14 cellular contexts compared by ENCODE assay signal in the genomic region with DNA sequence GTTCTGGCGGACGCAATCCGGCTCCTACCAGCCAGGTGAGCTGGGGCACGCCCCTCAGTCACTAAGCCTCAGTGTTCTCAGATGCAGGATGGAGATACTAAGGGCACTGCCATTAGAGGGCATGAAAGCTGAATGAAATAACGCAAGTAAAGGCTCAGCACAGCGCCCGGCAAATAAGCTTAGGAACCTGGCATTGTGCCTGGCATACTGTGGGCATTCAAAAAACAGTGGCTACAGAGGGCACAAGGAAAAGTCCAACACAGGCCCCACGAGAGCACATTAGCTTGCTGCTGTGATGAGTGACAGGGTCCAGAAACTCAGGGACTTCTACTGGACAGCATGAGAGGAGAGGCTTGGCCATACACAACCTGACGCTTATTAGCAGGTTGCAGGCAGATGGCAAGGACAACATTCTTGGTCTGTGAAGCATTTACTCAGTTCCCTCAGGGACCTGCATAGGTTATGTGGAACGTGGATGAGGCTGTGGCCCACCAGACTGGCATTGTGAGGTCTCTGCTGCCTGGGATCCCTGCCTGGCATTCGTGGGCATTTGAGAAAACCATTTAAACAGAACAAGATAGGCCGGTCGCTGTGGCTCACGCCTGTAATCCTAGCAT. TPM values are rescaled to one million over a fixed set of nuclear protein-coding genes. Genes with fewer than 3 reads are reported as not detected.
DNase-seq lines count a peak whose midpoint lies in the region; ATAC-seq and TF ChIP-seq lines count a peak whose summit lies in the region.
"Had no signal": no experiment of that assay in that cellular context is flagged by ENCODE, and none has a peak within 500 bp of the region (broad histone marks: within the 10 kb centered on the region; RNA-seq: fewer than 3 reads in every experiment).

No MANE protein-coding gene starts in this region.

- H3K79me2 ChIP-seq in trophoblast cell (ENCODE audit: control insufficient read depth, insufficient read depth, low read length, poor library complexity) = peaks cover 7% of the 10 kb centered on the region

- H4K8ac ChIP-seq in trophoblast cell (ENCODE audit: low read depth, low read length) = no peak overlapping the region

- no peak overlapping the region for H4K12ac ChIP-seq in trophoblast cell (ENCODE audit: low read depth, low read length)

- H2AFZ ChIP-seq in trophoblast cell (ENCODE audit: insufficient read depth, low read length, poor library complexity) = no peak overlapping the region

- peak overlapping the region; percentile 22 for H3K27ac Mint-ChIP-seq in glutamatergic neuron (ENCODE audit: unreplicated experiment)

- ATAC-seq in Panc1 (no peak), GM18520 (IDR thresholded peaks at IDR 0.05; ENCODE audit: unreplicated experiment) (no peak), HG02623 (IDR thresholded peaks at IDR 0.05; ENCODE audit: unreplicated experiment) (no peak)

- H3K27me3 ChIP-seq in AG04450 (ENCODE audit: control insufficient read depth, insufficient read depth, low read length) (no peaks in the 10 kb centered on the region), Panc1 (ENCODE audit: control insufficient read depth, insufficient read depth, low read length) (no peaks in the 10 kb centered on the region), trophoblast cell (ENCODE audit: insufficient read depth, low read length) (no peaks in the 10 kb centered on the region)

- CTCF ChIA-PET in AG04450 (lab: Charles Lee) = interaction anchor here (0.6 to 2.7 kb wide), 5 partner anchors 27 to 168 kb away, joined by 3 to 21 read pairs (median 5); no protein-coding TSS in a partner anchor
- CTCF ChIA-PET in Panc1 (lab: Charles Lee) = interaction anchor here (0.6 kb wide), 1 partner anchor 73 kb away, joined by 3 read pairs; no protein-coding TSS in a partner anchor

- TF ChIP-seq CTCF in AG04450 (IDR thresholded peaks at IDR 0.05; ENCODE audit: low read depth, low read length) (no peak), Panc1 (IDR thresholded peaks at IDR 0.05) (no peak), glutamatergic neuron (IDR thresholded peaks at IDR 0.05; ENCODE audit: partially characterized antibody, unreplicated experiment) (no peak)

- no CpG with 5 or more reads among the region's 14 CpGs for WGBS in trophoblast cell (ENCODE audit: extremely low coverage, insufficient coverage, insufficient read length)

- no peak overlapping the region for H4K91ac ChIP-seq in trophoblast cell (ENCODE audit: low read depth, low read length)

- H3K36me3 ChIP-seq in Panc1 (ENCODE audit: control insufficient read depth, insufficient read depth, low read length) (no peaks in the 10 kb centered on the region), trophoblast cell (ENCODE audit: control insufficient read depth in 1 of 2, insufficient read depth in 2 of 2, low read length in 2 of 2) (peaks cover 16 to 22% of the 10 kb centered on the region in 2 experiments)

- H3K4me3 Mint-ChIP-seq in glutamatergic neuron (ENCODE audit: unreplicated experiment) = no peak overlapping the region
- H3K4me3 Mint-ChIP-seq: activated CD8-positive, alpha-beta T cell treated with anti-CD3 and anti-CD28 coated beads for 36 hours; naive thymus-derived CD8-positive, alpha-beta T cell had no signal

- H3K14ac ChIP-seq in trophoblast cell (ENCODE audit: low read length) = peak overlapping the region; percentile 29

- H3K4me3 ChIP-seq in AG04450 (ENCODE audit: low read depth, low read length) = no peak overlapping the region
- H3K4me3 ChIP-seq in Panc1 (ENCODE audit: low read depth in 2 of 2, low read length in 2 of 2) = no peak overlapping the region
- H3K4me3 ChIP-seq in trophoblast cell (ENCODE audit: low read depth, low read length) = no peak overlapping the region

- peaks cover 4% of the 10 kb centered on the region for H3K36me3 Mint-ChIP-seq in glutamatergic neuron (ENCODE audit: unreplicated experiment)

- H2BK12ac ChIP-seq in trophoblast cell (ENCODE audit: low read length) = peak overlapping the region; percentile 67

- in situ Hi-C loops in Panc1 (cut with HindIII; ENCODE audit: low pct_unique_long_range_greater_than_20kb, low sequenced_read_pairs) = no loop called here

- H3K27me3 Mint-ChIP-seq in glutamatergic neuron (ENCODE audit: unreplicated experiment) = peaks cover 5% of the 10 kb centered on the region
- H3K27me3 Mint-ChIP-seq: activated CD8-positive, alpha-beta T cell treated with anti-CD3 and anti-CD28 coated beads for 36 hours; naive thymus-derived CD8-positive, alpha-beta T cell had no signal

- peaks cover 5% of the 10 kb centered on the region for H3K4me1 Mint-ChIP-seq in glutamatergic neuron (ENCODE audit: low read depth, unreplicated experiment)

- no TSS peak for BruUV-seq in Panc1 (replicated peaks; lab: Mats Ljungman, UMichigan)

- no peak overlapping the region for H3K4ac ChIP-seq in trophoblast cell (ENCODE audit: low read depth, low read length)

- peak overlapping the region; percentile 39 for H3K27ac ChIP-seq in AG04450 (ENCODE audit: low read depth, low read length)
- peak overlapping the region; percentile 59; the same call in 1 of the 2 replicates for H3K27ac ChIP-seq in Panc1 (ENCODE audit: low read length)
- no peak overlapping the region for H3K27ac ChIP-seq in trophoblast cell (ENCODE audit: low read depth, low read length)

- H3K23ac ChIP-seq in trophoblast cell (ENCODE audit: low read length) = no peak overlapping the region

- no peak overlapping the region for H3K4me2 ChIP-seq in trophoblast cell (ENCODE audit: low read length)

- peak overlapping the region; percentile 9 for H3K18ac ChIP-seq in trophoblast cell (ENCODE audit: low read length)

- H3K9me3 Mint-ChIP-seq in glutamatergic neuron (ENCODE audit: unreplicated experiment) = no peaks in the 10 kb centered on the region
- H3K9me3 Mint-ChIP-seq: activated CD8-positive, alpha-beta T cell treated with anti-CD3 and anti-CD28 coated beads for 36 hours; naive thymus-derived CD8-positive, alpha-beta T cell had no signal

- no peak overlapping the region for H2BK5ac ChIP-seq in trophoblast cell (ENCODE audit: low read depth, low read length, poor library complexity)

- no peak overlapping the region for H3K9ac ChIP-seq in trophoblast cell (ENCODE audit: low read length)

- peaks cover 52% of the 10 kb centered on the region for H3K4me1 ChIP-seq in Panc1 (ENCODE audit: control insufficient read depth, insufficient read depth, low read length)
- peaks cover 25 to 37% of the 10 kb centered on the region in 2 experiments for H3K4me1 ChIP-seq in trophoblast cell (ENCODE audit: control insufficient read depth in 1 of 2, insufficient read depth in 2 of 2, low read length in 2 of 2)

- intact Hi-C loops in Panc1 (cut with micrococcal nuclease; ENCODE audit: unreplicated experiment) = no loop called here

- H2AK5ac ChIP-seq in trophoblast cell (ENCODE audit: low read length) = peak overlapping the region; percentile 25

- DNase-seq in AG04450 (ENCODE audit: low read depth, low spot score) = no peak
- DNase-seq in Panc1 (ENCODE audit: low read depth, low spot score) = no peak
- DNase-seq in glutamatergic neuron = no peak
- DNase-seq in trophoblast cell = peak in 1 of 2 donors; percentile 65
- DNase-seq in DMS153 (lab: John Stamatoyannopoulos, UW) = no peak
- no peak for DNase-seq in kidney glomerular epithelial cell (lab: John Stamatoyannopoulos, UW)
- DNase-seq: activated CD8-positive, alpha-beta T cell treated with anti-CD3 and anti-CD28 coated beads for 36 hours; activated naive CD4-positive, alpha-beta T cell treated with Interleukin-2 at 50 U/mL for 16 hours; AML-193; H7; naive thymus-derived CD8-positive, alpha-beta T cell; NCI-H226 had no signal

- H3K9me3 ChIP-seq in AG04450 (ENCODE audit: control insufficient read depth, insufficient read depth, low read length) (no peaks in the 10 kb centered on the region; the same call in 1 of the 2 replicates), Panc1 (ENCODE audit: control insufficient read depth, insufficient read depth, low read depth, low read length) (no peaks in the 10 kb centered on the region), trophoblast cell (ENCODE audit: insufficient read depth, low read depth, low read length) (peaks cover 1% of the 10 kb centered on the region)

- peak overlapping the region; percentile 14 for H2BK120ac ChIP-seq in trophoblast cell (ENCODE audit: insufficient read depth, low read length, poor library complexity)

- H3K79me1 ChIP-seq in trophoblast cell (ENCODE audit: low read length) = peaks cover 32% of the 10 kb centered on the region

- POLR2A ChIA-PET in AG04450 (lab: Yijun Ruan, JAX) = interaction anchor here (0.7 to 6.9 kb wide), 8 partner anchors 30 to 167 kb away, joined by 3 to 88 read pairs (median 4); partner anchors contain the start of genes FOXRED2 and MYH9
- POLR2A ChIA-PET in Panc1 (lab: Charles Lee) = interaction anchor here (0.6 kb wide), 1 partner anchor 71 kb away, joined by 3 read pairs; no protein-coding TSS in a partner anchor

RNA-seq across cellular contexts. Expression of gene TXN2, which starts 12.2 kb away (rescaled TPM):
- polyA plus RNA-seq in AG04450 (2011; rRNA removed) = 157 and 168 TPM in 2 replicates
- polyA minus RNA-seq in AG04450 (2011; rRNA and poly(A)+ RNA removed) = 88.0 and 98.3 TPM in 2 replicates
- total RNA-seq in Panc1 (2021; ENCODE audit: unreplicated experiment) = 64.1 TPM
- polyA plus RNA-seq in Panc1 (2012; ENCODE audit: insufficient read length) = 102 TPM
- 66.1 TPM for total RNA-seq in glutamatergic neuron (ENCODE audit: unreplicated experiment)
- 47.7 and 47.8 TPM in 2 replicates for polyA plus RNA-seq in trophoblast cell (2013)

RNA-seq across cellular contexts. Expression of gene FOXRED2, which starts 37.6 kb away (rescaled TPM):
- 2.4 and 3.3 TPM in 2 replicates for polyA plus RNA-seq in AG04450 (2011; rRNA removed)
- 3.7 and 5.1 TPM in 2 replicates for polyA minus RNA-seq in AG04450 (2011; rRNA and poly(A)+ RNA removed)
- total RNA-seq in Panc1 (2021; ENCODE audit: unreplicated experiment) (37.7 TPM), glutamatergic neuron (ENCODE audit: unreplicated experiment) (41.6 TPM)
- 24.4 TPM for polyA plus RNA-seq in Panc1 (2012; ENCODE audit: insufficient read length)
- polyA plus RNA-seq in trophoblast cell (2013) = 5.0 and 5.1 TPM in 2 replicates

RNA-seq across cellular contexts. Expression of gene EIF3D, which starts 59.8 kb away (rescaled TPM):
- polyA plus RNA-seq in AG04450 (2011; rRNA removed) = 349 and 388 TPM in 2 replicates
- 373 and 468 TPM in 2 replicates for polyA minus RNA-seq in AG04450 (2011; rRNA and poly(A)+ RNA removed)
- total RNA-seq in Panc1 (2021; ENCODE audit: unreplicated experiment) = 151 TPM
- 257 TPM for polyA plus RNA-seq in Panc1 (2012; ENCODE audit: insufficient read length)
- total RNA-seq in glutamatergic neuron (ENCODE audit: unreplicated experiment) = 143 TPM
- polyA plus RNA-seq in trophoblast cell (2013) = 134 and 140 TPM in 2 replicates
